Comparison of ENCODE assay signal across 20 cellular contexts in genomic region chr3:127065138-127065427, GRCh38.
"Had no signal": no experiment of that assay in that cellular context is flagged by ENCODE, and none has a peak within 500 bp of the region (broad histone marks: within the 10 kb centered on the region; RNA-seq: fewer than 3 reads in every experiment).

No MANE protein-coding gene starts in this region.

- H3K27me3 ChIP-seq: upper lobe of left lung, vagina had no signal

- H3K4me1 ChIP-seq: esophagus muscularis mucosa, gastroesophageal sphincter, left lung, psoas muscle, tibial artery, upper lobe of left lung, vagina had no signal

- H3K9me3 ChIP-seq: esophagus muscularis mucosa, gastroesophageal sphincter, left lung, psoas muscle, tibial artery, upper lobe of left lung, vagina had no signal

- H3K4me1 Mint-ChIP-seq: naive B cell had no signal

- H3K4me3 ChIP-seq: esophagus muscularis mucosa, gastroesophageal sphincter, left lung, lung, psoas muscle, tibial artery, upper lobe of left lung, vagina had no signal

- H3K36me3 Mint-ChIP-seq: naive B cell had no signal

- FAIRE-seq: colon had no signal

- H3K27ac Mint-ChIP-seq: dendritic cell treated with granulocyte-macrophage colony-stimulating factor and Interleukin-4, amounts not matched to agents 40 ng/mL and 50 ng/mL, for 4 days; effector memory CD8-positive, alpha-beta T cell; naive B cell; nephron had no signal

- H3K27ac ChIP-seq: epithelial cell of prostate, esophagus muscularis mucosa, gastroesophageal sphincter, left lung, psoas muscle, tibial artery, upper lobe of left lung, vagina had no signal

- ATAC-seq: effector memory CD8-positive, alpha-beta T cell had no signal

- DNase-seq: effector memory CD8-positive, alpha-beta T cell; glutamatergic neuron; mesendoderm; naive B cell; retina; stimulated activated CD4-positive, alpha-beta T cell treated with anti-CD3 and anti-CD28 coated beads, Interleukin-12 subunit alpha, Interleukin-12 subunit beta, amount 100 ng/mL, for 4 hours; stimulated activated naive CD4-positive, alpha-beta T cell treated with Interleukin-2 at 50 U/mL for 16 hours; upper lobe of left lung had no signal

- H3K4me3 Mint-ChIP-seq: dendritic cell treated with granulocyte-macrophage colony-stimulating factor and Interleukin-4, amounts not matched to agents 40 ng/mL and 50 ng/mL, for 4 days; effector memory CD8-positive, alpha-beta T cell; naive B cell; nephron had no signal

- H3K36me3 ChIP-seq: esophagus muscularis mucosa, gastroesophageal sphincter, left lung, tibial artery, upper lobe of left lung, vagina had no signal

- H3K9ac ChIP-seq: parathyroid adenoma had no signal

- H3K9me3 Mint-ChIP-seq: dendritic cell treated with granulocyte-macrophage colony-stimulating factor and Interleukin-4, amounts not matched to agents 40 ng/mL and 50 ng/mL, for 4 days; effector memory CD8-positive, alpha-beta T cell; nephron had no signal

- H3K79me2 ChIP-seq: parathyroid adenoma had no signal
